Comparison of ENCODE assay signal across 8 cellular contexts in genomic region chr19:21604941-21605548, GRCh38.
DNase-seq lines count a peak whose midpoint lies in the region; ATAC-seq and TF ChIP-seq lines count a peak whose summit lies in the region.

No MANE protein-coding gene starts in this region.

- H3K4me1 Mint-ChIP-seq in Calu3 (ENCODE audit: low read depth, unreplicated experiment) = no peaks in the 10 kb centered on the region

- intact Hi-C loops in Calu3 (cut with micrococcal nuclease; ENCODE audit: unreplicated experiment) = no loop called here
- intact Hi-C loops in Panc1 (cut with micrococcal nuclease; ENCODE audit: unreplicated experiment) = no loop called here

- POLR2A ChIA-PET in Panc1 (lab: Charles Lee) = no interaction called here

- H3K36me3 Mint-ChIP-seq in Calu3 (ENCODE audit: insufficient read depth, unreplicated experiment) = peaks cover 5% of the 10 kb centered on the region

- TF ChIP-seq CTCF in Calu3 (IDR thresholded peaks at IDR 0.05; ENCODE audit: unreplicated experiment) (no peak), Panc1 (IDR thresholded peaks at IDR 0.05) (no peak), osteoblast (IDR thresholded peaks at IDR 0.05; ENCODE audit: extremely low read depth, low read depth, low read length) (no peak)

- in situ Hi-C loops in Panc1 (cut with HindIII; ENCODE audit: low pct_unique_long_range_greater_than_20kb, low sequenced_read_pairs) = no loop called here

- H3K27ac ChIP-seq in Panc1 (ENCODE audit: low read length) = peak overlapping the region; percentile 81
- no peak overlapping the region for H3K27ac ChIP-seq in osteoblast (ENCODE audit: low read depth, low read length)

- no peaks in the 10 kb centered on the region for H3K27me3 Mint-ChIP-seq in Calu3 (ENCODE audit: unreplicated experiment)

- H3K27ac Mint-ChIP-seq in Calu3 (ENCODE audit: unreplicated experiment) = no peak overlapping the region

- H3K27me3 ChIP-seq in Panc1 (ENCODE audit: control insufficient read depth, insufficient read depth, low read length) (no peaks in the 10 kb centered on the region), osteoblast (ENCODE audit: insufficient read depth, low read length) (no peaks in the 10 kb centered on the region)

- ATAC-seq in Panc1 = peak; percentile 48
- peak; percentile 88 for ATAC-seq in esophagus mucosa
- ATAC-seq in HG03354 (IDR thresholded peaks at IDR 0.05; ENCODE audit: poor library complexity, severe bottlenecking, unreplicated experiment) = no peak

- H3K4me3 ChIP-seq in Panc1 (ENCODE audit: low read depth in 2 of 2, low read length in 2 of 2) (peak overlapping the region; percentile 39 to 61), osteoblast (ENCODE audit: insufficient read depth, low read length) (peak overlapping the region; percentile 71)

- no peaks in the 10 kb centered on the region for H4K20me1 ChIP-seq in osteoblast (ENCODE audit: insufficient read depth, low read length)

- peaks cover 2% of the 10 kb centered on the region for H3K9me3 Mint-ChIP-seq in Calu3 (ENCODE audit: low read depth, unreplicated experiment)

- peak overlapping the region; percentile 92 for H2AFZ ChIP-seq in osteoblast (ENCODE audit: low read length)

- DNase-seq in Calu3 = no peak
- DNase-seq in Panc1 (ENCODE audit: low read depth, low spot score) = no peak
- peak; percentile 69 for DNase-seq in osteoblast (ENCODE audit: insufficient read length, low spot score, missing footprints)
- no peak for DNase-seq in NCI-H2171 (lab: John Stamatoyannopoulos, UW)
- no peak for DNase-seq in stimulated activated CD4-positive, alpha-beta T cell treated with anti-CD3 and anti-CD28 coated beads, Interleukin-12 subunit alpha, Interleukin-12 subunit beta, amount 100 ng/mL, for 4 hours
- no peak for DNase-seq in anterior cingulate cortex (lab: John Stamatoyannopoulos, UW)

- peak overlapping the region; percentile 90 for H3K4me2 ChIP-seq in osteoblast (ENCODE audit: insufficient read depth, low read length)

- CTCF ChIA-PET in Calu3 (lab: Charles Lee) = no interaction called here
- CTCF ChIA-PET in Panc1 (lab: Charles Lee) = no interaction called here

- H3K79me2 ChIP-seq in osteoblast (ENCODE audit: insufficient read depth, low read length) = no peaks in the 10 kb centered on the region

- H3K36me3 ChIP-seq in Panc1 (ENCODE audit: control insufficient read depth, insufficient read depth, low read length) = no peaks in the 10 kb centered on the region
- no peaks in the 10 kb centered on the region for H3K36me3 ChIP-seq in osteoblast (ENCODE audit: insufficient read depth, low read length)

- BruUV-seq in Calu3 (replicated peaks; lab: Mats Ljungman, UMichigan) = no TSS peak
- BruUV-seq in Panc1 (replicated peaks; lab: Mats Ljungman, UMichigan) = no TSS peak

- peaks cover 8% of the 10 kb centered on the region for H3K4me1 ChIP-seq in Panc1 (ENCODE audit: control insufficient read depth, insufficient read depth, low read length)
- H3K4me1 ChIP-seq in osteoblast (ENCODE audit: insufficient read depth, low read length) = peaks cover 5% of the 10 kb centered on the region

- peak overlapping the region; percentile 59 for H3K4me3 Mint-ChIP-seq in Calu3 (ENCODE audit: low read depth, unreplicated experiment)

- H3K9me3 ChIP-seq in Panc1 (ENCODE audit: control insufficient read depth, insufficient read depth, low read depth, low read length) (no peaks in the 10 kb centered on the region), osteoblast (ENCODE audit: low read depth, low read length) (no peaks in the 10 kb centered on the region)
